Comparison of ENCODE assay signal across 20 cellular contexts in the genomic region with DNA sequence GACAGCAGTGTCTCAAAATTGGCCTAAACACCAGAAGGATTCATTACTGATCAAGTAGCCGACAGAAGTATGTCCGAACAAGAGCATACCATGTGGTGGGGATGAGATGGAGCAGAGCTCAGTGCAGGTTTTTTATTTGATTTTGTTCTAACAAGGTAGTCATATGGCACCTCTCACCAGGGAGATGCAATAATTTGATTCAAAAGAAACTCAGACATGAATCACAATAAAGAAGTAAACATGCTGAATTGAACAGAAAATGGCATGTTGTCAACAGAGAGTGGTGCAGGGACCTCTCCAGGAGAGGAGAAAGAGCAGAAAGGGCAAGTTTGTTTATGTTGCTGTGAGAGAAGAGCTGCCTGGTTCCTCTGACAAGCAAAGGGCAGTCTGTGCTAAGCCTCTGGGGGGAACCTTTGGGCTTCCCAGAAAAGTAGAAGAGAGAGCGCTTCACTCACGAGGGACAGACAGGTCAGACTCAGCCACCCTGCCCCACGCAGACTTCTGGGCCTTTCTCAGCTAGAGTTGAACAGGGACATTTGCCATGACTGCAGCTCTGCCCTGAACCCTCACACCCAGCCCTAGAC.
DNase-seq lines count a peak whose midpoint lies in the region; ATAC-seq and TF ChIP-seq lines count a peak whose summit lies in the region.
"Had no signal": no experiment of that assay in that cellular context is flagged by ENCODE, and none has a peak within 500 bp of the region (broad histone marks: within the 10 kb centered on the region; RNA-seq: fewer than 3 reads in every experiment).

No MANE protein-coding gene starts in this region.

- no peak overlapping the region for H3K9ac ChIP-seq in mesenchymal stem cell (ENCODE audit: low read length)

- intact Hi-C loops in heart left ventricle (cut with DNase I) (no loop called here), Right ventricle myocardium superior (cut with DNase I) (no loop called here)

- 70 to 86% (median 81%) methylated on average over 5 of the region's 5 CpGs for WGBS in heart left ventricle, 4 donors
- 48% methylated on average over 5 of the region's 5 CpGs for WGBS in mesenchymal stem cell

- H3K18ac ChIP-seq in mesenchymal stem cell (ENCODE audit: low read depth in 1 of 2, low read length in 2 of 2): peak overlapping the region in 1 of 2 experiments; percentile 52

- no peak overlapping the region for H2BK5ac ChIP-seq in mesenchymal stem cell (ENCODE audit: low read depth, low read length, poor library complexity, severe bottlenecking)

- ATAC-seq in heart left ventricle: peak in 3 of 4 donors; percentile 9 to 66 (median 36)
- no peak for ATAC-seq in Right ventricle myocardium superior (ENCODE audit: poor library complexity)
- no peak for ATAC-seq in GM19395 (IDR thresholded peaks at IDR 0.05; ENCODE audit: unreplicated experiment)
- ATAC-seq: GM12878 had no signal

- H3K4me1 ChIP-seq in heart left ventricle (peaks cover 0 to 31% (median 10%) of the 10 kb centered on the region in 12 donors), mesenchymal stem cell (ENCODE audit: control insufficient read depth, insufficient read depth, low read depth, low read length) (peaks cover 2% of the 10 kb centered on the region)

- H2BK12ac ChIP-seq in mesenchymal stem cell (ENCODE audit: low read length in 2 of 2): no peak overlapping the region

- H2AFZ ChIP-seq in mesenchymal stem cell (ENCODE audit: low read depth, low read length): no peak overlapping the region
- H2AFZ ChIP-seq: PC-9 had no signal

- peaks cover 12% of the 10 kb centered on the region for H3K79me1 ChIP-seq in mesenchymal stem cell (replicated peaks; ENCODE audit: low read length, poor library complexity, severe bottlenecking)

- no peak overlapping the region for H3K4me3 ChIP-seq in heart left ventricle
- H3K4me3 ChIP-seq in mesenchymal stem cell (ENCODE audit: insufficient read depth in 1 of 2, low read depth in 1 of 2, low read length in 2 of 2): no peak overlapping the region
- H3K4me3 ChIP-seq: GM12878, PC-9 had no signal

- TF ChIP-seq CTCF in heart left ventricle (IDR thresholded peaks at IDR 0.05): no peak

- H4K8ac ChIP-seq in mesenchymal stem cell (ENCODE audit: low read length): peak overlapping the region; percentile 77

- no peak overlapping the region for H3K14ac ChIP-seq in mesenchymal stem cell (ENCODE audit: low read length in 2 of 2)

- H3K4me2 ChIP-seq in mesenchymal stem cell (ENCODE audit: low read length, poor library complexity, severe bottlenecking): no peak overlapping the region
- H3K4me2 ChIP-seq: PC-9 had no signal

- H3K27ac ChIP-seq in heart left ventricle (peak overlapping the region in 2 of 12 donors; percentile 3 to 25), mesenchymal stem cell (ENCODE audit: low read length, poor library complexity, severe bottlenecking) (no peak overlapping the region)
- H3K27ac ChIP-seq: HL-60, PC-9 had no signal

- H3K23ac ChIP-seq in mesenchymal stem cell (ENCODE audit: low read length in 2 of 2): no peak overlapping the region

- no peaks in the 10 kb centered on the region for H3K27me3 ChIP-seq in heart left ventricle
- no peaks in the 10 kb centered on the region for H3K27me3 ChIP-seq in mesenchymal stem cell (ENCODE audit: control insufficient read depth in 1 of 2, insufficient read depth in 1 of 2, low read length in 2 of 2)

- no peak for TF ChIP-seq POLR2A in heart left ventricle (IDR thresholded peaks at IDR 0.05)

- H3K36me3 ChIP-seq in heart left ventricle (peaks cover 0 to 50% (median 6%) of the 10 kb centered on the region in 9 donors), mesenchymal stem cell (ENCODE audit: control insufficient read depth in 1 of 2, insufficient read depth in 2 of 2, low read depth in 1 of 2, low read length in 2 of 2) (peaks cover 34 to 38% of the 10 kb centered on the region in 2 experiments)

- no peak overlapping the region for H2AK5ac ChIP-seq in mesenchymal stem cell (ENCODE audit: low read length, severe bottlenecking)

- H3K9me3 ChIP-seq in heart left ventricle: no peaks in the 10 kb centered on the region
- H3K9me3 ChIP-seq in mesenchymal stem cell (ENCODE audit: control insufficient read depth, low read length): no peaks in the 10 kb centered on the region

- no peak overlapping the region for H2BK120ac ChIP-seq in mesenchymal stem cell (ENCODE audit: low read depth, low read length)

- no peak overlapping the region for H2BK15ac ChIP-seq in mesenchymal stem cell (ENCODE audit: low read depth, poor library complexity, severe bottlenecking)

- H4K91ac ChIP-seq in mesenchymal stem cell (ENCODE audit: low read length): peak overlapping the region; percentile 11

- DNase-seq in heart left ventricle (no peak), Right ventricle myocardium superior (no peak), SK-N-DZ (ENCODE audit: low spot score) (peak; percentile 95), mesenchymal stem cell (peak; percentile 30), medulla oblongata (ENCODE audit: extremely low spot score) (no peak), activated T-cell treated with anti-CD3 and anti-CD28 coated beads for 4 hours (no peak)
- DNase-seq: AML-193; Calu3; CD4-positive, CD25-positive, alpha-beta regulatory T cell; GOT3; HFFc6; KBM-7; NCI-H1048; NCI-H1694; NCI-H2171 treated with DMSO at 0.1 percent for 48 hours; NCI-H524; PC-9 had no signal

- H3K4ac ChIP-seq in mesenchymal stem cell (ENCODE audit: low read depth in 1 of 2, low read length in 2 of 2): no peak overlapping the region

Comparison
In these comparisons a context has a peak if more than half of its experiments do, and no peak if none do; other contexts are left out.
1. ATAC-seq: peak in heart left ventricle (3 of 4); none in Right ventricle myocardium superior (single experiment) and GM19395 (single experiment).
2. DNase-seq: peak in SK-N-DZ (single experiment) and mesenchymal stem cell (single experiment); none in heart left ventricle (0 of 5), Right ventricle myocardium superior (single experiment), medulla oblongata (single experiment) and activated T-cell treated with anti-CD3 and anti-CD28 coated beads for 4 hours (single experiment).